ENCODE assay signal across 23 cellular contexts in genomic region chrX:30938295-30938694, GRCh38.
"Had no signal": no experiment of that assay in that cellular context is flagged by ENCODE, and none has a peak within 500 bp of the region (broad histone marks: within the 10 kb centered on the region; RNA-seq: fewer than 3 reads in every experiment).

No MANE protein-coding gene starts in this region.

- DNase-seq: head of caudate nucleus; hippocampal formation; kidney glomerular epithelial cell; left colon; left lung; lower lobe of right lung; mammary epithelial cell; mesenchymal stem cell; naive B cell; natural killer cell; nephron progenitor cell; psoas muscle; right lobe of liver; stimulated activated CD4-positive, alpha-beta T cell treated with anti-CD3 and anti-CD28 coated beads, Interleukin-1b, Interleukin-23, amount 100 ng/mL, for 48 hours; stimulated activated CD4-positive, alpha-beta T cell treated with anti-CD3 and anti-CD28 coated beads, Interleukin-2, amount 100 ng/mL, for 48 hours; stimulated activated CD4-positive, alpha-beta T cell treated with anti-CD3 and anti-CD28 coated beads, Interleukin-4, amount 100 ng/mL, for 4 hours; stimulated activated CD8-positive, alpha-beta memory T cell treated with anti-CD3 and anti-CD28 coated beads, Interleukin-4, amount 100 ng/mL, for 48 hours; stimulated activated naive CD4-positive, alpha-beta T cell treated with Interleukin-2 at 50 U/mL for 16 hours; stimulated activated naive CD8-positive, alpha-beta T cell treated with anti-CD3 and anti-CD28 coated beads, Interleukin-15, amount 100 ng/mL, for 72 hours; substantia nigra; transverse colon; upper lobe of right lung had no signal

- ATAC-seq: left colon; left lung; lower lobe of right lung; natural killer cell; psoas muscle; right lobe of liver; stimulated activated memory B cell treated with anti-CD40 and anti-IgM and Interleukin-4, amounts not matched to agents 10 μg/mL and 1 μg/mL and 100 μg/mL, for 72 hours; stimulated activated naive CD8-positive, alpha-beta T cell treated with anti-CD3 and anti-CD28 coated beads, Interleukin-15, amount 100 ng/mL, for 72 hours; upper lobe of right lung had no signal
